25 cellular contexts compared by ENCODE assay signal in the genomic region with DNA sequence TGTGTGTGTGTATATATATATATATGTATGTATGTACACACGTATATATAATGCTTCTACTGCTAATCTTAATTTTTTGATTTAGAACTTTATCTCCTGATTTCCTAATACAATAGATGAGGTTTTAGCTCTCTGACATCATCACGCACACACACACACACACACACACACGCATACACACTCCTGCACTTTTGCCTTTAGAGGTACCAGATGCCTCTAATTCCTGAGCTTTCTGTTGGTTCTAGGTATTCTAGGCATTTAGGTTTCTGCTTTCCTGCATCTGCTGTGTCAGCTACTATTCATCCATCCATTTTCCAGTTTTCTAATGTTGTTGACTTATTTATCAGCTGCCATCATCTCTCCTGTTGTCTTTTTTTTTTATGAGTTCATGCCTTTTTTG.
"Had no signal": no experiment of that assay in that cellular context is flagged by ENCODE, and none has a peak within 500 bp of the region (broad histone marks: within the 10 kb centered on the region; RNA-seq: fewer than 3 reads in every experiment).

No MANE protein-coding gene starts in this region.

- H3K9me3 Mint-ChIP-seq: dendritic cell treated with granulocyte-macrophage colony-stimulating factor and Interleukin-4, amounts not matched to agents 40 ng/mL and 50 ng/mL, for 4 days had no signal

- FAIRE-seq: endothelial cell of umbilical vein, kidney had no signal

- H3K4me3 Mint-ChIP-seq: dendritic cell treated with granulocyte-macrophage colony-stimulating factor and Interleukin-4, amounts not matched to agents 40 ng/mL and 50 ng/mL, for 4 days; effector memory CD8-positive, alpha-beta T cell; immature natural killer cell; naive thymus-derived CD4-positive, alpha-beta T cell had no signal

- H3K27ac Mint-ChIP-seq: dendritic cell treated with granulocyte-macrophage colony-stimulating factor and Interleukin-4, amounts not matched to agents 40 ng/mL and 50 ng/mL, for 4 days; effector memory CD8-positive, alpha-beta T cell; immature natural killer cell; naive thymus-derived CD4-positive, alpha-beta T cell had no signal

- H3K4me1 ChIP-seq: colonic mucosa, esophagus squamous epithelium, gastrocnemius medialis, heart left ventricle, lower lobe of right lung had no signal

- H3K36me3 ChIP-seq: colonic mucosa, esophagus squamous epithelium, gastrocnemius medialis, heart left ventricle, lower lobe of right lung had no signal

- H3K9me3 ChIP-seq: colonic mucosa, esophagus squamous epithelium, gastrocnemius medialis, heart left ventricle, lower lobe of right lung had no signal

- H3K27ac ChIP-seq: colonic mucosa, esophagus squamous epithelium, gastrocnemius medialis, heart left ventricle, hepatocyte, lower lobe of right lung had no signal

- H3K4me2 ChIP-seq: hepatocyte had no signal

- H3K27me3 Mint-ChIP-seq: dendritic cell treated with granulocyte-macrophage colony-stimulating factor and Interleukin-4, amounts not matched to agents 40 ng/mL and 50 ng/mL, for 4 days; effector memory CD8-positive, alpha-beta T cell had no signal

- H2AFZ ChIP-seq: hepatocyte had no signal

- ATAC-seq: effector memory CD8-positive, alpha-beta T cell; esophagus mucosa; gastrocnemius medialis; heart left ventricle; left colon; left lobe of liver; left ventricle myocardium superior; lower lobe of right lung; naive thymus-derived CD4-positive, alpha-beta T cell had no signal

- H3K79me2 ChIP-seq: hepatocyte had no signal

- H3K4me1 Mint-ChIP-seq: immature natural killer cell; naive thymus-derived CD4-positive, alpha-beta T cell had no signal

- H3K36me3 Mint-ChIP-seq: immature natural killer cell had no signal

- H3K4me3 ChIP-seq: colonic mucosa, esophagus squamous epithelium, gastrocnemius medialis, heart left ventricle, hepatocyte, lower lobe of right lung had no signal

- DNase-seq: colonic mucosa; cortex of kidney; effector CD8-positive, alpha-beta T cell; effector memory CD8-positive, alpha-beta T cell; esophagus squamous epithelium; foreskin fibroblast; foreskin melanocyte; gastrocnemius medialis; heart left ventricle; hypothalamus; immature natural killer cell; islet precursor cell; kidney; kidney glomerular epithelial cell; left colon; left ventricle myocardium superior; lower lobe of right lung; mesenchymal stem cell; midbrain; naive thymus-derived CD4-positive, alpha-beta T cell had no signal

- H3K27me3 ChIP-seq: colonic mucosa, esophagus squamous epithelium, gastrocnemius medialis, heart left ventricle, hepatocyte had no signal
